8 cellular contexts compared by ENCODE assay signal in genomic region chr15:69413822-69414701, GRCh38. TPM values are rescaled to one million over a fixed set of nuclear protein-coding genes. Genes with fewer than 3 reads are reported as not detected.
A peak's percentile ranks its signal among the peaks of the same experiment; 100 is the strongest.
DNase-seq lines count a peak whose midpoint lies in the region; ATAC-seq and TF ChIP-seq lines count a peak whose summit lies in the region.

TSS of gene KIF23 (plus strand) at chr15:69414349. CDS start at chr15:69414466, 117 bp downstream.

- TF ChIP-seq CTCF in GM23338 (conservative IDR thresholded peaks at IDR 0.05; ENCODE audit: low read depth in 2 of 2) (no peak), RWPE2 (IDR thresholded peaks at IDR 0.05; ENCODE audit: poor library complexity, severe bottlenecking) (no peak), natural killer cell (IDR thresholded peaks at IDR 0.05) (no peak)

- no peaks in the 10 kb centered on the region for H3K9me3 Mint-ChIP-seq in GM23338
- no peaks in the 10 kb centered on the region for H3K9me3 Mint-ChIP-seq in activated T-helper 17 cell treated with anti-CD3 and anti-CD28 coated beads, Interleukin-2, amount 50 U/mL, for 72 hours
- H3K9me3 Mint-ChIP-seq in natural killer cell, result no peaks in the 10 kb centered on the region

- peak within 1 kb of the TSS; percentile 62 for H3K4me3 ChIP-seq in GM23338
- peak within 1 kb of the TSS; percentile 86 for H3K4me3 ChIP-seq in RWPE2 (ENCODE audit: severe bottlenecking)

- ATAC-seq in GM23338, result peak; percentile 95
- ATAC-seq in RWPE2 (ENCODE audit: low read depth), result peak; percentile 87
- peak; percentile 99 for ATAC-seq in activated T-helper 17 cell treated with anti-CD3 and anti-CD28 coated beads, Interleukin-2, amount 50 U/mL, for 72 hours (replicated peaks)
- ATAC-seq in natural killer cell, result peak; percentile 94 to 98 (median 98)

- H3K27ac ChIP-seq in GM23338 (ENCODE audit: low read depth) (peak within 1 kb of the TSS; percentile 82), RWPE2 (ENCODE audit: poor library complexity, severe bottlenecking) (peak within 1 kb of the TSS; percentile 90)

- no peaks in the 10 kb centered on the region for H3K9me3 ChIP-seq in RWPE2 (ENCODE audit: severe bottlenecking)

- peaks cover 44% of the 10 kb centered on the region for H3K79me2 ChIP-seq in GM23338 (replicated peaks; ENCODE audit: insufficient read depth)

- H3K4me1 Mint-ChIP-seq in GM23338 (peaks cover 7% of the 10 kb centered on the region; the same call in 2 of the 3 replicates), natural killer cell (peaks cover 5 to 10% of the 10 kb centered on the region in 2 donors)
- H3K4me1 Mint-ChIP-seq in activated T-helper 17 cell treated with anti-CD3 and anti-CD28 coated beads, Interleukin-2, amount 50 U/mL, for 72 hours, result peaks cover 5% of the 10 kb centered on the region

- peak within 1 kb of the TSS; percentile 81 for H3K4me2 ChIP-seq in GM23338

- H3K4me1 ChIP-seq in GM23338 (ENCODE audit: insufficient read depth), result peaks cover 4% of the 10 kb centered on the region; the same call in 1 of the 2 replicates
- peaks cover 13% of the 10 kb centered on the region for H3K4me1 ChIP-seq in RWPE2 (ENCODE audit: insufficient read depth, poor library complexity, severe bottlenecking)

- peak within 1 kb of the TSS; percentile 7; the same call in 1 of the 2 replicates for H2AFZ ChIP-seq in GM23338

- DNase-seq in Daoy (ENCODE audit: low read depth) (peak; percentile 97), GM23338 (ENCODE audit: low spot score) (peak; percentile 97), LHCN-M2 (ENCODE audit: low read depth) (peak; percentile 91), RWPE2 (ENCODE audit: low spot score) (peak; percentile 99), fibroblast of peridontal ligament (ENCODE audit: extremely low read depth) (peak; percentile 87), natural killer cell (peak; percentile 86)
- peak; percentile 93 for DNase-seq in stimulated activated naive CD4-positive, alpha-beta T cell treated with Interleukin-2 at 50 U/mL for 16 hours (lab: John Stamatoyannopoulos, UW)

- H3K36me3 Mint-ChIP-seq in GM23338 (ENCODE audit: low read depth) (peaks cover 27% of the 10 kb centered on the region), natural killer cell (no peaks in the 10 kb centered on the region)
- H3K36me3 Mint-ChIP-seq in activated T-helper 17 cell treated with anti-CD3 and anti-CD28 coated beads, Interleukin-2, amount 50 U/mL, for 72 hours (ENCODE audit: low read depth), result peaks cover 12% of the 10 kb centered on the region

- no peaks in the 10 kb centered on the region for H3K27me3 ChIP-seq in GM23338 (ENCODE audit: insufficient read depth)
- H3K27me3 ChIP-seq in RWPE2 (ENCODE audit: insufficient read depth, poor library complexity, severe bottlenecking), result no peaks in the 10 kb centered on the region

- H3F3A ChIP-seq in GM23338 (replicated peaks; ENCODE audit: low read depth), result no peaks in the 10 kb centered on the region

- H4K20me1 ChIP-seq in GM23338 (replicated peaks; ENCODE audit: insufficient read depth), result peaks cover 15% of the 10 kb centered on the region

- H3K4me3 Mint-ChIP-seq in GM23338 (peak within 1 kb of the TSS; percentile 92), natural killer cell (peak within 1 kb of the TSS; percentile 79)
- peak within 1 kb of the TSS; percentile 80 for H3K4me3 Mint-ChIP-seq in activated T-helper 17 cell treated with anti-CD3 and anti-CD28 coated beads, Interleukin-2, amount 50 U/mL, for 72 hours

- H3K27me3 Mint-ChIP-seq in GM23338 (ENCODE audit: insufficient read depth, low read depth, poor library complexity), result no peaks in the 10 kb centered on the region
- no peaks in the 10 kb centered on the region for H3K27me3 Mint-ChIP-seq in activated T-helper 17 cell treated with anti-CD3 and anti-CD28 coated beads, Interleukin-2, amount 50 U/mL, for 72 hours
- peaks cover 0 to 4% of the 10 kb centered on the region in 2 donors for H3K27me3 Mint-ChIP-seq in natural killer cell (ENCODE audit: low read depth in 2 of 2)

- intact Hi-C loops in natural killer cell (cut with micrococcal nuclease), result loop anchor here (1.0 kb wide), 1 partner anchor 38 kb away; the partner anchor contains the start of gene RPLP1

- H3K27ac Mint-ChIP-seq in GM23338 (peak within 1 kb of the TSS; percentile 91), natural killer cell (peak within 1 kb of the TSS; percentile 44 to 77)
- peak within 1 kb of the TSS; percentile 73 for H3K27ac Mint-ChIP-seq in activated T-helper 17 cell treated with anti-CD3 and anti-CD28 coated beads, Interleukin-2, amount 50 U/mL, for 72 hours

- H3K36me3 ChIP-seq in GM23338 (ENCODE audit: insufficient read depth) (peaks cover 21% of the 10 kb centered on the region), RWPE2 (ENCODE audit: low read depth) (peaks cover 40% of the 10 kb centered on the region)

- H3K9me2 ChIP-seq in GM23338 (ENCODE audit: insufficient read depth), result no peaks in the 10 kb centered on the region

TF ChIP-seq in GM23338, 12 proteins besides CTCF, POLR2A, EP300 and RAD21 (continues in another document):
- no peak for TF ChIP-seq JUNB (IDR thresholded peaks at IDR 0.05; ENCODE audit: unreplicated experiment)
- TF ChIP-seq, protein P1, sequence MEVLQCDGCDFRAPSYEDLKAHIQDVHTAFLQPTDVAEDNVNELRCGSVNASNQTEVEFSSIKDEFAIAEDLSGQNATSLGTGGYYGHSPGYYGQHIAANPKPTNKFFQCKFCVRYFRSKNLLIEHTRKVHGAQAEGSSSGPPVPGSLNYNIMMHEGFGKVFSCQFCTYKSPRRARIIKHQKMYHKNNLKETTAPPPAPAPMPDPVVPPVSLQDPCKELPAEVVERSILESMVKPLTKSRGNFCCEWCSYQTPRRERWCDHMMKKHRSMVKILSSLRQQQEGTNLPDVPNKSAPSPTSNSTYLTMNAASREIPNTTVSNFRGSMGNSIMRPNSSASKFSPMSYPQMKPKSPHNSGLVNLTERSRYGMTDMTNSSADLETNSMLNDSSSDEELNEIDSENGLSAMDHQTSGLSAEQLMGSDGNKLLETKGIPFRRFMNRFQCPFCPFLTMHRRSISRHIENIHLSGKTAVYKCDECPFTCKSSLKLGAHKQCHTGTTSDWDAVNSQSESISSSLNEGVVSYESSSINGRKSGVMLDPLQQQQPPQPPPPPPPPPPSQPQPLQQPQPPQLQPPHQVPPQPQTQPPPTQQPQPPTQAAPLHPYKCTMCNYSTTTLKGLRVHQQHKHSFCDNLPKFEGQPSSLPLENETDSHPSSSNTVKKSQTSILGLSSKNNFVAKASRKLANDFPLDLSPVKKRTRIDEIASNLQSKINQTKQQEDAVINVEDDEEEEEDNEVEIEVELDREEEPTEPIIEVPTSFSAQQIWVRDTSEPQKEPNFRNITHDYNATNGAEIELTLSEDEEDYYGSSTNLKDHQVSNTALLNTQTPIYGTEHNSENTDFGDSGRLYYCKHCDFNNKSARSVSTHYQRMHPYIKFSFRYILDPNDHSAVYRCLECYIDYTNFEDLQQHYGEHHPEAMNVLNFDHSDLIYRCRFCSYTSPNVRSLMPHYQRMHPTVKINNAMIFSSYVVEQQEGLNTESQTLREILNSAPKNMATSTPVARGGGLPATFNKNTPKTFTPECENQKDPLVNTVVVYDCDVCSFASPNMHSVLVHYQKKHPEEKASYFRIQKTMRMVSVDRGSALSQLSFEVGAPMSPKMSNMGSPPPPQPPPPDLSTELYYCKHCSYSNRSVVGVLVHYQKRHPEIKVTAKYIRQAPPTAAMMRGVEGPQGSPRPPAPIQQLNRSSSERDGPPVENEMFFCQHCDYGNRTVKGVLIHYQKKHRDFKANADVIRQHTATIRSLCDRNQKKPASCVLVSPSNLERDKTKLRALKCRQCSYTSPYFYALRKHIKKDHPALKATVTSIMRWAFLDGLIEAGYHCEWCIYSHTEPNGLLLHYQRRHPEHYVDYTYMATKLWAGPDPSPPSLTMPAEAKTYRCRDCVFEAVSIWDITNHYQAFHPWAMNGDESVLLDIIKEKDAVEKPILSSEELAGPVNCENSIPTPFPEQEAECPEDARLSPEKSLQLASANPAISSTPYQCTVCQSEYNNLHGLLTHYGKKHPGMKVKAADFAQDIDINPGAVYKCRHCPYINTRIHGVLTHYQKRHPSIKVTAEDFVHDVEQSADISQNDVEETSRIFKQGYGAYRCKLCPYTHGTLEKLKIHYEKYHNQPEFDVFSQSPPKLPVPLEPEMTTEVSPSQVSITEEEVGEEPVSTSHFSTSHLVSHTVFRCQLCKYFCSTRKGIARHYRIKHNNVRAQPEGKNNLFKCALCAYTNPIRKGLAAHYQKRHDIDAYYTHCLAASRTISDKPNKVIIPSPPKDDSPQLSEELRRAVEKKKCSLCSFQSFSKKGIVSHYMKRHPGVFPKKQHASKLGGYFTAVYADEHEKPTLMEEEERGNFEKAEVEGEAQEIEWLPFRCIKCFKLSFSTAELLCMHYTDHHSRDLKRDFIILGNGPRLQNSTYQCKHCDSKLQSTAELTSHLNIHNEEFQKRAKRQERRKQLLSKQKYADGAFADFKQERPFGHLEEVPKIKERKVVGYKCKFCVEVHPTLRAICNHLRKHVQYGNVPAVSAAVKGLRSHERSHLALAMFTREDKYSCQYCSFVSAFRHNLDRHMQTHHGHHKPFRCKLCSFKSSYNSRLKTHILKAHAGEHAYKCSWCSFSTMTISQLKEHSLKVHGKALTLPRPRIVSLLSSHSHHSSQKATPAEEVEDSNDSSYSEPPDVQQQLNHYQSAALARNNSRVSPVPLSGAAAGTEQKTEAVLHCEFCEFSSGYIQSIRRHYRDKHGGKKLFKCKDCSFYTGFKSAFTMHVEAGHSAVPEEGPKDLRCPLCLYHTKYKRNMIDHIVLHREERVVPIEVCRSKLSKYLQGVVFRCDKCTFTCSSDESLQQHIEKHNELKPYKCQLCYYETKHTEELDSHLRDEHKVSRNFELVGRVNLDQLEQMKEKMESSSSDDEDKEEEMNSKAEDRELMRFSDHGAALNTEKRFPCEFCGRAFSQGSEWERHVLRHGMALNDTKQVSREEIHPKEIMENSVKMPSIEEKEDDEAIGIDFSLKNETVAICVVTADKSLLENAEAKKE (CRISPR knock-in tag; IDR thresholded peaks at IDR 0.05), result no peak
- peak; percentile 94 for TF ChIP-seq POLR2AphosphoS5 (IDR thresholded peaks at IDR 0.05; ENCODE audit: low read depth)
- no peak for TF ChIP-seq ZNF114 (CRISPR knock-in tag; IDR thresholded peaks at IDR 0.05)
- TF ChIP-seq CREB1 (CRISPR knock-in tag; IDR thresholded peaks at IDR 0.05; ENCODE audit: low read depth), result peak; percentile 73

RNA-seq across cellular contexts. Expression of gene KIF23, which starts in this region (rescaled TPM):
- total RNA-seq in Daoy (2014; rRNA removed; shearing (Covaris generic)), result 107 and 148 TPM in 2 replicates
- total RNA-seq in GM23338 (2014; rRNA removed; shearing (Covaris generic)), result 76.9 and 103 TPM in 2 replicates
- 36.7 and 52.9 TPM in 2 replicates for polyA plus RNA-seq in GM23338 (2016; fragmentation: Nextera tagmentation; extraction: Ambion mirVana)
- total RNA-seq in LHCN-M2 (2014; rRNA removed) (134 and 149 TPM in 2 replicates), natural killer cell (1 to 10 TPM; 1.2 to 2.1 (median 1.9) TPM)
- 32.8 TPM for polyA plus RNA-seq in LHCN-M2 (2012)
- total RNA-seq in activated T-helper 17 cell treated with anti-CD3 and anti-CD28 coated beads, Interleukin-2, amount 50 U/mL, for 72 hours, result 10 to 100 TPM; 51.3 to 54.5 TPM

Comparison
In these comparisons a context has a peak if more than half of its experiments do, and no peak if none do; other contexts are left out.
1. Peak in every context shown above with its lines: DNase-seq, ATAC-seq, H3K4me3 ChIP-seq and H3K27ac ChIP-seq.
2. RNA of gene KIF23 (total RNA-seq): 134 to 149 TPM in LHCN-M2, 107 to 148 TPM in Daoy, 76.9 to 103 TPM in GM23338 and 51.3 to 54.5 TPM in activated T-helper 17 cell treated with anti-CD3 and anti-CD28 coated beads, Interleukin-2, amount 50 U/mL, for 72 hours; 1.2 to 2.1 TPM in natural killer cell; every median in the first group is over 10 times any median in the second.